In genomic region chr17:35587074-35587961, GRCh38 we compare ENCODE assay signal across 8 cellular contexts. TPM values are rescaled to one million over a fixed set of nuclear protein-coding genes. Genes with fewer than 3 reads are reported as not detected.
A peak's percentile ranks its signal among the peaks of the same experiment; 100 is the strongest.
DNase-seq lines count a peak whose midpoint lies in the region; ATAC-seq and TF ChIP-seq lines count a peak whose summit lies in the region.

Gene AP2B1, plus strand, starts transcription at chr17:35587322. Its CDS starts 6,709 bp downstream, at chr17:35594031.

- TF ChIP-seq CTCF in left lung (IDR thresholded peaks at IDR 0.05) = no peak

- H3K4me3 ChIP-seq in BLaER1 treated with 17β-estradiol and CSF1 and Interleukin-3, amounts not matched to agents 10 nM and 100 nM = peak within 1 kb of the TSS; percentile 73 to 99 (median 91)
- peak within 1 kb of the TSS; percentile 61 to 70 for H3K4me3 ChIP-seq in left lung

- H3K9me3 ChIP-seq in BLaER1 treated with 17β-estradiol and CSF1 and Interleukin-3, amounts not matched to agents 10 nM and 100 nM (replicated peaks in 1 of 11) = no peaks in the 10 kb centered on the region
- no peaks in the 10 kb centered on the region for H3K9me3 ChIP-seq in left lung

- H3K27ac ChIP-seq in BLaER1 treated with 17β-estradiol and CSF1 and Interleukin-3, amounts not matched to agents 10 nM and 100 nM = peak within 1 kb of the TSS; percentile 83 to 94 (median 92)
- H3K27ac ChIP-seq in left lung = peak within 1 kb of the TSS; percentile 92 to 97

- H3K4me1 ChIP-seq in BLaER1 treated with 17β-estradiol and CSF1 and Interleukin-3, amounts not matched to agents 10 nM and 100 nM = peaks cover 18 to 47% (median 22%) of the 10 kb centered on the region in 10 experiments
- H3K4me1 ChIP-seq in left lung = peaks cover 8 to 38% of the 10 kb centered on the region in 2 donors

- DNase-seq in NCI-H748 treated with DMSO at 0.1 percent for 48 hours (lab: John Stamatoyannopoulos, UW) (peak; percentile 93), dermis blood vessel endothelial cell (peak; percentile 99), left lung (peak; percentile 91 to 94)
- DNase-seq in activated CD4-positive, alpha-beta T cell treated with anti-CD3 and anti-CD28 coated beads, Interleukin-2, amount 50 U/mL, for 24 hours (ENCODE audit: low read depth in 1 of 2, low spot score in 1 of 2) = peak; percentile 95 to 100
- peak; percentile 97 to 98 for DNase-seq in stimulated activated CD4-positive, alpha-beta T cell treated with anti-CD3 and anti-CD28 coated beads, Interleukin-2, amount 100 ng/mL, for 48 hours

- intact Hi-C loops in left lung (cut with DNase I) = no loop called here

- H3K9ac ChIP-seq in BLaER1 treated with 17β-estradiol and CSF1 and Interleukin-3, amounts not matched to agents 10 nM and 100 nM = peak within 1 kb of the TSS; percentile 79 to 96 (median 93)

- H3K36me3 ChIP-seq in BLaER1 treated with 17β-estradiol and CSF1 and Interleukin-3, amounts not matched to agents 10 nM and 100 nM = peaks cover 2 to 21% (median 6%) of the 10 kb centered on the region in 11 experiments; a peak in 9 of 22 replicates
- H3K36me3 ChIP-seq in left lung = no peaks in the 10 kb centered on the region

- peak within 1 kb of the TSS; percentile 83 to 96 (median 90) for H3K4me2 ChIP-seq in BLaER1 treated with 17β-estradiol and CSF1 and Interleukin-3, amounts not matched to agents 10 nM and 100 nM

- peaks cover 3 to 40% (median 27%) of the 10 kb centered on the region in 11 experiments; a peak in 18 of 22 replicates for H4K20me1 ChIP-seq in BLaER1 treated with 17β-estradiol and CSF1 and Interleukin-3, amounts not matched to agents 10 nM and 100 nM

- no peaks in the 10 kb centered on the region for H3K27me3 ChIP-seq in BLaER1 treated with 17β-estradiol and CSF1 and Interleukin-3, amounts not matched to agents 10 nM and 100 nM
- H3K27me3 ChIP-seq in left lung = no peaks in the 10 kb centered on the region

- ATAC-seq in GM19328 (IDR thresholded peaks at IDR 0.05; ENCODE audit: unreplicated experiment) = peak; percentile 82
- peak; percentile 56 for ATAC-seq in HG03558 (IDR thresholded peaks at IDR 0.05; ENCODE audit: extremely low read depth, unreplicated experiment)
- ATAC-seq in left lung = peak; percentile 93

RNA-seq across cellular contexts. Expression of gene AP2B1, which starts in this region (rescaled TPM):
- total RNA-seq in dermis blood vessel endothelial cell = 110 and 203 TPM in 2 replicates
- total RNA-seq in left lung = 100 to 1,000 TPM; 173 to 195 TPM

Comparison
In these comparisons a context has a peak if more than half of its experiments do, and no peak if none do; other contexts are left out.
1. Peak in every context shown above with its lines: DNase-seq, ATAC-seq, H3K4me3 ChIP-seq and H3K27ac ChIP-seq.